1 cellular context compared by ENCODE assay signal in the genomic region with DNA sequence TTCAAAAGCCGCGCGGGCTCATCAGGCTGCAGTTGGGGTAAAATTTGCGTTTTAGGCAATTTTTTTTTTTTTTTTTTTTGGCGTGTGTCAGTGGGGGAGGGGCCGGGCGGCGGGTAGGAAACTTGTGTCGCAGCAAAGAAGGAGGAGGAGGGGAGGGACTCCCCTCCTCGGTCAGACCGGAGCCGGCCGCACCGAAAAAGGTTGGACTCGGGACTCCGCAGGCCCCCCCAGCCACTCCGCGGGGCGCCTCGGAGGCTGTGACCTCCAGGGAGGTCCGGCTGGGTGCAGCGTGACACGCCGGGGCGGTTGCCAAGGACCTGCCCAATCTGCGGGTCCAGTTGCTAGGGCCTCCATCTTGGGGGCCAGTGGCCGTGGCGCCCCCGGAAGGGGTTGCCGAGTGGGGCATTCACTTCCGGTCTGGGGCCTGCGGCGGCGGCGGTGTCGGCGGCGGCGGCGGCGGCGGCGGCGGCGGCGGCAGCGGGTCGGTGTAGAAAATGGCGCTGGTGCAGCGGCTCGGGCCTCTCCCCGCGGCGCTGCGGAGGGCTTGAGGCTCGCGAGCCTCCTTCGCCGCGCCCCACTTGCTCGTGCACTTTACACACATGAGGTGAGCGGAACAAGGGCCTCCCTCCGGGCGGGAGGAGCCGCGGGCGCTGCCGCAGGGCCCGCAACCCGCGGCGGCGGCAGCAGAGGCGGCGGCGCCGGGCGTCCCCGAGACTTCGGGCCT.
TF ChIP-seq lines count a peak whose summit lies in the region.

A gene (plus strand): TSS at position 409 of the 724 bp plus-strand sequence. CDS start 191 bp downstream, at position 600.

TF ChIP-seq in A549, 52 proteins besides CTCF, POLR2A, EP300 and RAD21 (continued from another document):
- TF ChIP-seq HDAC2 (IDR thresholded peaks at IDR 0.05): no peak
- TF ChIP-seq EHMT2 (IDR thresholded peaks at IDR 0.05; ENCODE audit: low read depth): no peak
- no peak for TF ChIP-seq NFE2L2 (conservative IDR thresholded peaks at IDR 0.05; ENCODE audit: low read length)
- no peak for TF ChIP-seq CBX8 (IDR thresholded peaks at IDR 0.05)
- TF ChIP-seq ZC3H11A (IDR thresholded peaks at IDR 0.05): no peak
- no peak for TF ChIP-seq ZSCAN20 (CRISPR knock-in tag; IDR thresholded peaks at IDR 0.05)
- TF ChIP-seq TP53 (CRISPR knock-in tag; IDR thresholded peaks at IDR 0.05): no peak
- no peak for TF ChIP-seq SMC3 (IDR thresholded peaks at IDR 0.05)
- TF ChIP-seq MYC (IDR thresholded peaks at IDR 0.05; ENCODE audit: borderline replicate concordance, low read length): 0 out of 2 replicates have a peak, but pooled peaks have one; percentile 58
- TF ChIP-seq, protein P1, sequence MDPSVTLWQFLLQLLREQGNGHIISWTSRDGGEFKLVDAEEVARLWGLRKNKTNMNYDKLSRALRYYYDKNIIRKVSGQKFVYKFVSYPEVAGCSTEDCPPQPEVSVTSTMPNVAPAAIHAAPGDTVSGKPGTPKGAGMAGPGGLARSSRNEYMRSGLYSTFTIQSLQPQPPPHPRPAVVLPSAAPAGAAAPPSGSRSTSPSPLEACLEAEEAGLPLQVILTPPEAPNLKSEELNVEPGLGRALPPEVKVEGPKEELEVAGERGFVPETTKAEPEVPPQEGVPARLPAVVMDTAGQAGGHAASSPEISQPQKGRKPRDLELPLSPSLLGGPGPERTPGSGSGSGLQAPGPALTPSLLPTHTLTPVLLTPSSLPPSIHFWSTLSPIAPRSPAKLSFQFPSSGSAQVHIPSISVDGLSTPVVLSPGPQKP (IDR thresholded peaks at IDR 0.05; ENCODE audit: low read depth, low read length): no peak
- TF ChIP-seq, protein P2, sequence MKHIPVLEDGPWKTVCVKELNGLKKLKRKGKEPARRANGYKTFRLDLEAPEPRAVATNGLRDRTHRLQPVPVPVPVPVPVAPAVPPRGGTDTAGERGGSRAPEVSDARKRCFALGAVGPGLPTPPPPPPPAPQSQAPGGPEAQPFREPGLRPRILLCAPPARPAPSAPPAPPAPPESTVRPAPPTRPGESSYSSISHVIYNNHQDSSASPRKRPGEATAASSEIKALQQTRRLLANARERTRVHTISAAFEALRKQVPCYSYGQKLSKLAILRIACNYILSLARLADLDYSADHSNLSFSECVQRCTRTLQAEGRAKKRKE (CRISPR knock-in tag; IDR thresholded peaks at IDR 0.05; ENCODE audit: low read depth): no peak
- 0 out of 2 replicates have a peak, but pooled peaks have one; percentile 47 for TF ChIP-seq RFX5 (IDR thresholded peaks at IDR 0.05)
- no peak for TF ChIP-seq KDM1A (IDR thresholded peaks at IDR 0.05; ENCODE audit: low read depth)
- TF ChIP-seq, protein P3, sequence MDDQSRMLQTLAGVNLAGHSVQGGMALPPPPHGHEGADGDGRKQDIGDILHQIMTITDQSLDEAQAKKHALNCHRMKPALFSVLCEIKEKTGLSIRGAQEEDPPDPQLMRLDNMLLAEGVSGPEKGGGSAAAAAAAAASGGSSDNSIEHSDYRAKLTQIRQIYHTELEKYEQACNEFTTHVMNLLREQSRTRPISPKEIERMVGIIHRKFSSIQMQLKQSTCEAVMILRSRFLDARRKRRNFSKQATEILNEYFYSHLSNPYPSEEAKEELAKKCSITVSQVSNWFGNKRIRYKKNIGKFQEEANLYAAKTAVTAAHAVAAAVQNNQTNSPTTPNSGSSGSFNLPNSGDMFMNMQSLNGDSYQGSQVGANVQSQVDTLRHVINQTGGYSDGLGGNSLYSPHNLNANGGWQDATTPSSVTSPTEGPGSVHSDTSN (IDR thresholded peaks at IDR 0.05): no peak
- 0 out of 2 replicates have a peak, but pooled peaks have one; percentile 45 for TF ChIP-seq KDM5A (IDR thresholded peaks at IDR 0.05)
- peak; percentile 39 for TF ChIP-seq CHD2 (IDR thresholded peaks at IDR 0.05; ENCODE audit: low read length, partially characterized antibody)
- no peak for TF ChIP-seq RNF2 (IDR thresholded peaks at IDR 0.05; ENCODE audit: borderline replicate concordance, low read depth)
- TF ChIP-seq HOXB5 (CRISPR knock-in tag; IDR thresholded peaks at IDR 0.05): no peak
- TF ChIP-seq PHF8 (IDR thresholded peaks at IDR 0.05; ENCODE audit: borderline replicate concordance, low read depth): peak; percentile 71
- TF ChIP-seq RARB (CRISPR knock-in tag; IDR thresholded peaks at IDR 0.05): no peak
- no peak for TF ChIP-seq ESRRA (IDR thresholded peaks at IDR 0.05; ENCODE audit: borderline replicate concordance, low read length)
- no peak for TF ChIP-seq CEBPB (IDR thresholded peaks at IDR 0.05)
- TF ChIP-seq, protein P4, sequence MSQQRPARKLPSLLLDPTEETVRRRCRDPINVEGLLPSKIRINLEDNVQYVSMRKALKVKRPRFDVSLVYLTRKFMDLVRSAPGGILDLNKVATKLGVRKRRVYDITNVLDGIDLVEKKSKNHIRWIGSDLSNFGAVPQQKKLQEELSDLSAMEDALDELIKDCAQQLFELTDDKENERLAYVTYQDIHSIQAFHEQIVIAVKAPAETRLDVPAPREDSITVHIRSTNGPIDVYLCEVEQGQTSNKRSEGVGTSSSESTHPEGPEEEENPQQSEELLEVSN (IDR thresholded peaks at IDR 0.05; ENCODE audit: borderline replicate concordance, low read depth): no peak
- TF ChIP-seq MAZ (IDR thresholded peaks at IDR 0.05; ENCODE audit: borderline replicate concordance, low read depth, low read length): peak; percentile 94; the same call in 1 of the 2 replicates
- TF ChIP-seq, protein P5, sequence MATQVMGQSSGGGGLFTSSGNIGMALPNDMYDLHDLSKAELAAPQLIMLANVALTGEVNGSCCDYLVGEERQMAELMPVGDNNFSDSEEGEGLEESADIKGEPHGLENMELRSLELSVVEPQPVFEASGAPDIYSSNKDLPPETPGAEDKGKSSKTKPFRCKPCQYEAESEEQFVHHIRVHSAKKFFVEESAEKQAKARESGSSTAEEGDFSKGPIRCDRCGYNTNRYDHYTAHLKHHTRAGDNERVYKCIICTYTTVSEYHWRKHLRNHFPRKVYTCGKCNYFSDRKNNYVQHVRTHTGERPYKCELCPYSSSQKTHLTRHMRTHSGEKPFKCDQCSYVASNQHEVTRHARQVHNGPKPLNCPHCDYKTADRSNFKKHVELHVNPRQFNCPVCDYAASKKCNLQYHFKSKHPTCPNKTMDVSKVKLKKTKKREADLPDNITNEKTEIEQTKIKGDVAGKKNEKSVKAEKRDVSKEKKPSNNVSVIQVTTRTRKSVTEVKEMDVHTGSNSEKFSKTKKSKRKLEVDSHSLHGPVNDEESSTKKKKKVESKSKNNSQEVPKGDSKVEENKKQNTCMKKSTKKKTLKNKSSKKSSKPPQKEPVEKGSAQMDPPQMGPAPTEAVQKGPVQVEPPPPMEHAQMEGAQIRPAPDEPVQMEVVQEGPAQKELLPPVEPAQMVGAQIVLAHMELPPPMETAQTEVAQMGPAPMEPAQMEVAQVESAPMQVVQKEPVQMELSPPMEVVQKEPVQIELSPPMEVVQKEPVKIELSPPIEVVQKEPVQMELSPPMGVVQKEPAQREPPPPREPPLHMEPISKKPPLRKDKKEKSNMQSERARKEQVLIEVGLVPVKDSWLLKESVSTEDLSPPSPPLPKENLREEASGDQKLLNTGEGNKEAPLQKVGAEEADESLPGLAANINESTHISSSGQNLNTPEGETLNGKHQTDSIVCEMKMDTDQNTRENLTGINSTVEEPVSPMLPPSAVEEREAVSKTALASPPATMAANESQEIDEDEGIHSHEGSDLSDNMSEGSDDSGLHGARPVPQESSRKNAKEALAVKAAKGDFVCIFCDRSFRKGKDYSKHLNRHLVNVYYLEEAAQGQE (IDR thresholded peaks at IDR 0.05): no peak
- TF ChIP-seq, protein P6, sequence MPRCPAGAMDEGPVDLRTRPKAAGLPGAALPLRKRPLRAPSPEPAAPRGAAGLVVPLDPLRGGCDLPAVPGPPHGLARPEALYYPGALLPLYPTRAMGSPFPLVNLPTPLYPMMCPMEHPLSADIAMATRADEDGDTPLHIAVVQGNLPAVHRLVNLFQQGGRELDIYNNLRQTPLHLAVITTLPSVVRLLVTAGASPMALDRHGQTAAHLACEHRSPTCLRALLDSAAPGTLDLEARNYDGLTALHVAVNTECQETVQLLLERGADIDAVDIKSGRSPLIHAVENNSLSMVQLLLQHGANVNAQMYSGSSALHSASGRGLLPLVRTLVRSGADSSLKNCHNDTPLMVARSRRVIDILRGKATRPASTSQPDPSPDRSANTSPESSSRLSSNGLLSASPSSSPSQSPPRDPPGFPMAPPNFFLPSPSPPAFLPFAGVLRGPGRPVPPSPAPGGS (IDR thresholded peaks at IDR 0.05): peak; percentile 76
- no peak for TF ChIP-seq HOXA7 (CRISPR knock-in tag; IDR thresholded peaks at IDR 0.05)
- TF ChIP-seq CHD4 (IDR thresholded peaks at IDR 0.05; ENCODE audit: borderline replicate concordance): no peak
- TF ChIP-seq, protein P7, sequence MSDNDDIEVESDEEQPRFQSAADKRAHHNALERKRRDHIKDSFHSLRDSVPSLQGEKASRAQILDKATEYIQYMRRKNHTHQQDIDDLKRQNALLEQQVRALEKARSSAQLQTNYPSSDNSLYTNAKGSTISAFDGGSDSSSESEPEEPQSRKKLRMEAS (IDR thresholded peaks at IDR 0.05): peak; percentile 72
- TF ChIP-seq ZNF302 (CRISPR knock-in tag; IDR thresholded peaks at IDR 0.05): no peak
- no peak for TF ChIP-seq RCOR1 (IDR thresholded peaks at IDR 0.05; ENCODE audit: low read depth, low read length)
- no peak for TF ChIP-seq EHF (CRISPR knock-in tag; IDR thresholded peaks at IDR 0.05)
- TF ChIP-seq FOSL2 (IDR thresholded peaks at IDR 0.05): no peak
- TF ChIP-seq FOSL2 (CRISPR knock-in tag; IDR thresholded peaks at IDR 0.05): no peak
- no peak for TF ChIP-seq CBX2 (IDR thresholded peaks at IDR 0.05; ENCODE audit: borderline replicate concordance, low read depth)
